In genomic region chr9:127667906-127668305, GRCh38 we compare ENCODE assay signal across 19 cellular contexts. TPM values are rescaled to one million over a fixed set of nuclear protein-coding genes. Genes with fewer than 3 reads are reported as not detected.
"Had no signal": no experiment of that assay in that cellular context is flagged by ENCODE, and none has a peak within 500 bp of the region (broad histone marks: within the 10 kb centered on the region; RNA-seq: fewer than 3 reads in every experiment).

No MANE protein-coding gene starts in this region.

- DNase-seq: colonic mucosa; dermis blood vessel endothelial cell; effector CD8-positive, alpha-beta T cell; heart right ventricle; kidney glomerular epithelial cell; mammary epithelial cell; naive thymus-derived CD4-positive, alpha-beta T cell; ovary; right cardiac atrium; small intestine; stimulated activated CD4-positive, alpha-beta T cell treated with anti-CD3 and anti-CD28 coated beads, Interleukin-12 subunit alpha, Interleukin-12 subunit beta, amount 100 ng/mL, for 4 hours; stimulated activated naive CD4-positive, alpha-beta T cell; stomach; thyroid gland had no signal

- H3K27ac ChIP-seq: colonic mucosa, heart right ventricle, ovary, stomach, thyroid gland, upper lobe of left lung, vagina had no signal

- ATAC-seq: heart right ventricle; naive thymus-derived CD4-positive, alpha-beta T cell; right cardiac atrium had no signal

- H3K4me3 Mint-ChIP-seq: naive thymus-derived CD4-positive, alpha-beta T cell had no signal

- H3K4me3 ChIP-seq: colonic mucosa, heart right ventricle, ovary, stomach, thyroid gland, upper lobe of left lung, vagina had no signal

- H3K4me1 Mint-ChIP-seq: naive thymus-derived CD4-positive, alpha-beta T cell had no signal

- H3K27me3 ChIP-seq: colonic mucosa, heart right ventricle, ovary, stomach, thyroid gland, upper lobe of left lung, vagina had no signal

- H3K27me3 Mint-ChIP-seq: progenitor cell of endocrine pancreas had no signal

- H3K9me3 Mint-ChIP-seq: naive thymus-derived CD4-positive, alpha-beta T cell had no signal

- H3K27ac Mint-ChIP-seq: naive thymus-derived CD4-positive, alpha-beta T cell; progenitor cell of endocrine pancreas had no signal

- H3K36me3 ChIP-seq: colonic mucosa, ovary had no signal

- H3K9me3 ChIP-seq: colonic mucosa, heart right ventricle, ovary, stomach, thyroid gland, upper lobe of left lung, vagina had no signal

- H3K4me1 ChIP-seq: colonic mucosa, stomach, thyroid gland had no signal

RNA-seq across cellular contexts. Expression of gene CFAP157, which starts 38.9 kb away (rescaled TPM):
- total RNA-seq: dermis blood vessel endothelial cell, mammary epithelial cell, mononuclear cell, right cardiac atrium, vagina had no signal
- polyA plus RNA-seq: mammary epithelial cell had no signal

RNA-seq across cellular contexts. Expression of gene TTC16, which starts 48.0 kb away (rescaled TPM):
- total RNA-seq: dermis blood vessel endothelial cell, mesenteric fat pad, stomach had no signal
